Comparison of ENCODE assay signal across 8 cellular contexts in genomic region chr14:81533536-81534343, GRCh38. TPM values are rescaled to one million over a fixed set of nuclear protein-coding genes. Genes with fewer than 3 reads are reported as not detected.
A peak's percentile ranks its signal among the peaks of the same experiment; 100 is the strongest.
DNase-seq lines count a peak whose midpoint lies in the region; ATAC-seq and TF ChIP-seq lines count a peak whose summit lies in the region.

Gene SEL1L (minus strand): TSS chr14:81533853. CDS start chr14:81533744, 109 bp downstream.

- peak; percentile 100 for ATAC-seq in gastroesophageal sphincter

- peak within 1 kb of the TSS; percentile 88 for H3K9ac ChIP-seq in SK-N-MC (ENCODE audit: insufficient read length)

- H3K4me3 ChIP-seq in NB4 (ENCODE audit: low read depth, low read length) = peak within 1 kb of the TSS; percentile 89
- peak within 1 kb of the TSS; percentile 88 for H3K4me3 ChIP-seq in SK-N-MC
- H3K4me3 ChIP-seq in gastroesophageal sphincter = peak within 1 kb of the TSS; percentile 83 to 91
- peak within 1 kb of the TSS; percentile 91 to 92 for H3K4me3 ChIP-seq in neutrophil (ENCODE audit: low read depth in 1 of 2, low read length in 1 of 2)

- H3K27ac ChIP-seq in SK-N-MC (no peak within 1 kb of the TSS), gastroesophageal sphincter (peak within 1 kb of the TSS; percentile 21 to 82 (median 81)), neutrophil (peak within 1 kb of the TSS; percentile 87), substantia nigra (ENCODE audit: low read depth, low read length, poor library complexity, severe bottlenecking) (peak within 1 kb of the TSS; percentile 58)

- H3K27me3 ChIP-seq in gastroesophageal sphincter (no peaks in the 10 kb centered on the region), neutrophil (no peaks in the 10 kb centered on the region)

- H3K4me1 Mint-ChIP-seq in HFFc6 (ENCODE audit: low read depth) = peaks cover 22% of the 10 kb centered on the region
- H3K4me1 Mint-ChIP-seq in activated naive CD4-positive, alpha-beta T cell treated with anti-CD3 and anti-CD28 coated beads, Interleukin-2, amount 10 ng/mL, durations not matched to agents 7 days and 5 days = peaks cover 48% of the 10 kb centered on the region

- H3K9me3 ChIP-seq in SK-N-MC (ENCODE audit: low read depth, low read length) (no peaks in the 10 kb centered on the region), gastroesophageal sphincter (no peaks in the 10 kb centered on the region), neutrophil (no peaks in the 10 kb centered on the region)

- peak within 1 kb of the TSS; percentile 98 for H3K4me3 Mint-ChIP-seq in HFFc6
- H3K4me3 Mint-ChIP-seq in activated naive CD4-positive, alpha-beta T cell treated with anti-CD3 and anti-CD28 coated beads, Interleukin-2, amount 10 ng/mL, durations not matched to agents 7 days and 5 days = peak within 1 kb of the TSS; percentile 97

- peak within 1 kb of the TSS; percentile 87 for H3K27ac Mint-ChIP-seq in HFFc6
- peak within 1 kb of the TSS; percentile 92 for H3K27ac Mint-ChIP-seq in activated naive CD4-positive, alpha-beta T cell treated with anti-CD3 and anti-CD28 coated beads, Interleukin-2, amount 10 ng/mL, durations not matched to agents 7 days and 5 days

- peaks cover 6% of the 10 kb centered on the region; the same call in 1 of the 2 replicates for H3K9me3 Mint-ChIP-seq in HFFc6
- peaks cover 5% of the 10 kb centered on the region for H3K9me3 Mint-ChIP-seq in activated naive CD4-positive, alpha-beta T cell treated with anti-CD3 and anti-CD28 coated beads, Interleukin-2, amount 10 ng/mL, durations not matched to agents 7 days and 5 days

- H3K4me1 ChIP-seq in gastroesophageal sphincter (peaks cover 11 to 48% (median 16%) of the 10 kb centered on the region in 3 donors), neutrophil (ENCODE audit: control insufficient read depth in 1 of 2, insufficient read depth in 1 of 2, low read depth in 1 of 2, low read length in 1 of 2) (peaks cover 53 to 59% of the 10 kb centered on the region in 2 experiments)

- WGBS in gastroesophageal sphincter (ENCODE audit: low coverage in 1 of 2), 2 donors = 0% methylated on average over 12 of the region's 50 CpGs; no CpG with 5 or more reads in 1 of the 2 donors

- CTCF ChIA-PET in activated naive CD4-positive, alpha-beta T cell treated with anti-CD3 and anti-CD28 coated beads, Interleukin-2, amount 10 ng/mL, durations not matched to agents 7 days and 5 days (lab: Charles Lee) = no interaction called here

- peak; percentile 66 for TF ChIP-seq POLR2A in NB4 (IDR thresholded peaks at IDR 0.05; ENCODE audit: extremely low read depth, insufficient read length)
- TF ChIP-seq POLR2A in gastroesophageal sphincter (IDR thresholded peaks at IDR 0.05) = peak; percentile 64 to 76

- DNase-seq in GM04503 (ENCODE audit: low read depth) = peak; percentile 99
- DNase-seq in HFFc6 = peak; percentile 99
- DNase-seq in NB4 (ENCODE audit: low read depth) = peak; percentile 99
- peak; percentile 99 for DNase-seq in SK-N-MC (ENCODE audit: low read depth, low spot score)
- DNase-seq in activated naive CD4-positive, alpha-beta T cell treated with anti-CD3 and anti-CD28 coated beads, Interleukin-2, amount 10 ng/mL, durations not matched to agents 7 days and 5 days = peak; percentile 100
- peak; percentile 89 to 100 (median 98) for DNase-seq in substantia nigra (lab: John Stamatoyannopoulos, UW)

- H3K36me3 Mint-ChIP-seq in HFFc6 (ENCODE audit: low read depth) = no peaks in the 10 kb centered on the region
- peaks cover 5% of the 10 kb centered on the region for H3K36me3 Mint-ChIP-seq in activated naive CD4-positive, alpha-beta T cell treated with anti-CD3 and anti-CD28 coated beads, Interleukin-2, amount 10 ng/mL, durations not matched to agents 7 days and 5 days

- no peaks in the 10 kb centered on the region for H3K27me3 Mint-ChIP-seq in HFFc6 (ENCODE audit: insufficient read depth)
- H3K27me3 Mint-ChIP-seq in activated naive CD4-positive, alpha-beta T cell treated with anti-CD3 and anti-CD28 coated beads, Interleukin-2, amount 10 ng/mL, durations not matched to agents 7 days and 5 days = peaks cover under 1% of the 10 kb centered on the region

- TF ChIP-seq EP300 in gastroesophageal sphincter (IDR thresholded peaks at IDR 0.05) = no peak

- TF ChIP-seq CTCF in HFFc6 (IDR thresholded peaks at IDR 0.05) (no peak), NB4 (IDR thresholded peaks at IDR 0.05; ENCODE audit: low read depth, low read length) (no peak), gastroesophageal sphincter (IDR thresholded peaks at IDR 0.05) (peak in 1 of 4 experiments; percentile 9), neutrophil (IDR thresholded peaks at IDR 0.05) (peak; percentile 45)

- no peaks in the 10 kb centered on the region for H3K36me3 ChIP-seq in SK-N-MC (ENCODE audit: insufficient read depth, low read length)
- H3K36me3 ChIP-seq in gastroesophageal sphincter = peaks cover 0 to 5% of the 10 kb centered on the region in 2 donors
- no peaks in the 10 kb centered on the region for H3K36me3 ChIP-seq in neutrophil

RNA-seq across cellular contexts. Expression of gene SEL1L, which starts in this region (rescaled TPM):
- total RNA-seq in HFFc6 (2021; fragmentation: NEBNext Ultra II Directional; extraction: Animal tissue kit (Norgen Biotek cat#: 25700)) = 100 to 1,000 TPM in 1 of 6 experiments, 10 to 100 TPM in 5; 84.1 to 101 (median 98.4) TPM
- total RNA-seq in gastroesophageal sphincter = 10 to 100 TPM; 53.7 to 82.8 (median 71.6) TPM
